8 cellular contexts compared by ENCODE assay signal in genomic region chr5:151155777-151156731, GRCh38. TPM values are rescaled to one million over a fixed set of nuclear protein-coding genes. Genes with fewer than 3 reads are reported as not detected.
A peak's percentile ranks its signal among the peaks of the same experiment; 100 is the strongest.
DNase-seq lines count a peak whose midpoint lies in the region; ATAC-seq, FAIRE-seq and TF ChIP-seq lines count a peak whose summit lies in the region.

No MANE protein-coding gene starts in this region.

- peak in 1 of 2 donors; percentile 31 for TF ChIP-seq POLR2A in adrenal gland (IDR thresholded peaks at IDR 0.05)

- no peak overlapping the region for H2AFZ ChIP-seq in MM.1S (ENCODE audit: low read length)

- in situ Hi-C loops in ACHN (cut with HindIII; ENCODE audit: low pct_ligation_motif_present, low pct_unique_long_range_greater_than_20kb, low sequenced_read_pairs), result no loop called here

- H3K4me1 ChIP-seq in MM.1S (ENCODE audit: low read length) (peaks cover 49% of the 10 kb centered on the region), adrenal gland (replicated peaks in 1 of 2) (peaks cover 40 to 65% of the 10 kb centered on the region in 2 donors), iPS-18a (ENCODE audit: control insufficient read depth, low read depth, low read length) (peaks cover 16% of the 10 kb centered on the region), small intestine (ENCODE audit: control insufficient read depth in 2 of 2, insufficient read depth in 1 of 2, low read depth in 1 of 2, low read length in 1 of 2) (peaks cover 0 to 30% of the 10 kb centered on the region in 2 donors)

- H3K4me3 ChIP-seq in MM.1S (ENCODE audit: low read length), result peak overlapping the region; percentile 97
- peak overlapping the region in 1 of 4 donors; percentile 94 for H3K4me3 ChIP-seq in adrenal gland
- peak overlapping the region; percentile 81 for H3K4me3 ChIP-seq in iPS-18a (ENCODE audit: low read length)
- peak overlapping the region; percentile 66 to 74 for H3K4me3 ChIP-seq in small intestine (ENCODE audit: low read depth in 1 of 2, low read length in 2 of 2)

- H3K9me2 ChIP-seq in MM.1S (replicated peaks; ENCODE audit: insufficient read depth, low read length), result no peaks in the 10 kb centered on the region

- H3K9ac ChIP-seq in MM.1S (ENCODE audit: low read length), result peak overlapping the region; percentile 80
- H3K9ac ChIP-seq in iPS-18a (ENCODE audit: low read length), result no peak overlapping the region

- H3K36me3 ChIP-seq in MM.1S (replicated peaks; ENCODE audit: insufficient read depth, low read length) (no peaks in the 10 kb centered on the region), adrenal gland (replicated peaks in 1 of 2) (no peaks in the 10 kb centered on the region), iPS-18a (ENCODE audit: control insufficient read depth, low read depth, low read length) (no peaks in the 10 kb centered on the region), small intestine (ENCODE audit: control insufficient read depth in 2 of 2, insufficient read depth in 2 of 2, low read length in 2 of 2) (no peaks in the 10 kb centered on the region)

- peak; percentile 19 for ATAC-seq in GM21423 (IDR thresholded peaks at IDR 0.05; ENCODE audit: unreplicated experiment)

- intact Hi-C loops in adrenal gland (cut with DNase I), result no loop called here

- TF ChIP-seq CTCF in MM.1S (IDR thresholded peaks at IDR 0.05; ENCODE audit: low read length) (no peak), adrenal gland (IDR thresholded peaks at IDR 0.05) (peak in 1 of 6 experiments; percentile 9)

- H3K27me3 ChIP-seq in MM.1S (replicated peaks; ENCODE audit: insufficient read depth, low read length) (no peaks in the 10 kb centered on the region), adrenal gland (no peaks in the 10 kb centered on the region), iPS-18a (ENCODE audit: control insufficient read depth, insufficient read depth, low read length) (peaks cover 12% of the 10 kb centered on the region), small intestine (ENCODE audit: control insufficient read depth in 2 of 2, insufficient read depth in 2 of 2, low read length in 2 of 2) (no peaks in the 10 kb centered on the region)

- H3K9me3 ChIP-seq in MM.1S (replicated peaks; ENCODE audit: insufficient read depth, low read length), result no peaks in the 10 kb centered on the region
- H3K9me3 ChIP-seq in adrenal gland (replicated peaks in 1 of 3), result no peaks in the 10 kb centered on the region
- no peaks in the 10 kb centered on the region for H3K9me3 ChIP-seq in iPS-18a (ENCODE audit: control insufficient read depth, low read depth, low read length)
- no peaks in the 10 kb centered on the region for H3K9me3 ChIP-seq in small intestine (ENCODE audit: control insufficient read depth, low read depth)

- DNase-seq in DMS 273 treated with DMSO at 0.1 percent for 48 hours (lab: John Stamatoyannopoulos, UW) (peak; percentile 74), MM.1S (peak; percentile 54), adrenal gland (peak; percentile 44 to 85 (median 79)), small intestine (no peak), ACHN (no peak), NOMO-1 treated with DMSO at 0.1 percent for 48 hours (lab: John Stamatoyannopoulos, UW; ENCODE audit: unreplicated experiment) (no peak)

- peaks cover 38% of the 10 kb centered on the region for H3F3A ChIP-seq in MM.1S (ENCODE audit: insufficient read depth, low read length)

- peak overlapping the region; percentile 98 for H3K4me2 ChIP-seq in MM.1S (ENCODE audit: low read depth, low read length)

- 21 to 29% (median 26%) methylated on average over 6 to 12 of the region's 12 CpGs for WGBS in adrenal gland, 4 donors
- WGBS in small intestine, 3 donors, result 32 to 64% (median 54%) methylated on average over 12 of the region's 12 CpGs

- FAIRE-seq in small intestine (lab: Jason Lieb, UNC), result no peak

- H3K27ac ChIP-seq in MM.1S (ENCODE audit: low read length), result peak overlapping the region; percentile 79
- H3K27ac ChIP-seq in adrenal gland, result peak overlapping the region in 4 of 5 donors; percentile 53 to 96 (median 78)
- H3K27ac ChIP-seq in iPS-18a (ENCODE audit: low read length), result no peak overlapping the region
- H3K27ac ChIP-seq in small intestine (ENCODE audit: low read depth in 1 of 2, low read length in 1 of 2), result peak overlapping the region; percentile 37 to 90

- peaks cover 74% of the 10 kb centered on the region for H3K79me2 ChIP-seq in MM.1S (ENCODE audit: low read length)

- H4K20me1 ChIP-seq in MM.1S (ENCODE audit: insufficient read depth, low read length), result no peaks in the 10 kb centered on the region

RNA-seq across cellular contexts. Expression of gene ANXA6, which starts 1.5 kb away (rescaled TPM):
- 100 to 1,000 TPM; 144 to 382 (median 278) TPM for total RNA-seq in adrenal gland
- polyA plus RNA-seq in adrenal gland (100 to 1,000 TPM; 115 to 176 (median 139) TPM), small intestine (10 to 100 TPM in 2 of 3 donors, 1 to 10 TPM in 1; 7.2 to 68.2 (median 25.1) TPM)

Comparison
In these comparisons a context has a peak if more than half of its experiments do, and no peak if none do; other contexts are left out.
1. DNase-seq: peak in DMS 273 treated with DMSO at 0.1 percent for 48 hours (single experiment), MM.1S (single experiment) and adrenal gland (7 of 7); none in small intestine (single experiment), ACHN (single experiment) and NOMO-1 treated with DMSO at 0.1 percent for 48 hours (single experiment).